Comparison of ENCODE assay signal across 1 cellular context in the genomic region with DNA sequence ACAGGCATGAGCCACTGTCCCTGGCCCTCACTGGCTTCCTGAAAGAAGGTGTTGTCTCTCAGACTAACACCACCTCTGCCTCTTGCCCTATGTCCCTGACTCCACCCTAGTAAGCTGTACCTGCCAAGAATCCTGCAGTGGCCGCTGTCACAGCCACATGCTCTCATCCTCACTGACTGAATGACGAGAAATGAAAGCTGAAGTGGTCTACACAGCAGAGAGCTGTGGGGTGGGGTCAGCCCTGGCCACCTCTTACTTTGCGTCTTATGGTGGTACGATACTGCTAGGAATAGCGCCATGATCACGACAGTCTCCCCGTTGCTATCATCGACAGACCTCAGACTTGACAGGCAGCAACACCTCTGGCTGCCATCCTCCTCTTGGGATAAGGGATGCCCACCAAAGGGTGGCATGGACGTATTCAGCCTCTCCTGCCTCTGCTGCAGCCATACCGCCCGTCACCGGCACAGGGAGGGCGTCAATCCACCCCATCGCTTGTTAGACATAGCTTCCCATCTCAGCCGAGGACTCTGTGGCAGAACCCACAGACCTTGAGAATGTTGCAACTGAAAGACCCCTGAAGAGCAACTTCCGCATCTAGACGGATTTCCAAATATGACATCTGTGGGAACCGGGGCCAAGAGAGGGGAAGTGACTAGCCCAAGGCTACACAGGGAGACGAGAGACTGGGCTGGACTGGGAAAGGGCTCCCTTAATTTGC.
TF ChIP-seq lines count a peak whose summit lies in the region.

No MANE protein-coding gene starts in this region.

TF ChIP-seq in WTC11, 78 proteins besides CTCF, POLR2A, EP300 and RAD21 (continued from another document):
- TF ChIP-seq, protein P1, sequence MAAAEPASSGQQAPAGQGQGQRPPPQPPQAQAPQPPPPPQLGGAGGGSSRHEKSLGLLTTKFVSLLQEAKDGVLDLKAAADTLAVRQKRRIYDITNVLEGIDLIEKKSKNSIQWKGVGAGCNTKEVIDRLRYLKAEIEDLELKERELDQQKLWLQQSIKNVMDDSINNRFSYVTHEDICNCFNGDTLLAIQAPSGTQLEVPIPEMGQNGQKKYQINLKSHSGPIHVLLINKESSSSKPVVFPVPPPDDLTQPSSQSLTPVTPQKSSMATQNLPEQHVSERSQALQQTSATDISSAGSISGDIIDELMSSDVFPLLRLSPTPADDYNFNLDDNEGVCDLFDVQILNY (CRISPR knock-in tag; IDR thresholded peaks at IDR 0.05): no peak
- TF ChIP-seq, protein P2, sequence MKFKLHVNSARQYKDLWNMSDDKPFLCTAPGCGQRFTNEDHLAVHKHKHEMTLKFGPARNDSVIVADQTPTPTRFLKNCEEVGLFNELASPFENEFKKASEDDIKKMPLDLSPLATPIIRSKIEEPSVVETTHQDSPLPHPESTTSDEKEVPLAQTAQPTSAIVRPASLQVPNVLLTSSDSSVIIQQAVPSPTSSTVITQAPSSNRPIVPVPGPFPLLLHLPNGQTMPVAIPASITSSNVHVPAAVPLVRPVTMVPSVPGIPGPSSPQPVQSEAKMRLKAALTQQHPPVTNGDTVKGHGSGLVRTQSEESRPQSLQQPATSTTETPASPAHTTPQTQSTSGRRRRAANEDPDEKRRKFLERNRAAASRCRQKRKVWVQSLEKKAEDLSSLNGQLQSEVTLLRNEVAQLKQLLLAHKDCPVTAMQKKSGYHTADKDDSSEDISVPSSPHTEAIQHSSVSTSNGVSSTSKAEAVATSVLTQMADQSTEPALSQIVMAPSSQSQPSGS (CRISPR knock-in tag; IDR thresholded peaks at IDR 0.05; ENCODE audit: borderline replicate concordance, low read depth): no peak
- TF ChIP-seq GRHL2 (CRISPR knock-in tag; IDR thresholded peaks at IDR 0.05; ENCODE audit: insufficient replicate concordance, severe bottlenecking) (no peak), NFYB (CRISPR knock-in tag; conservative IDR thresholded peaks at IDR 0.05; ENCODE audit: low read depth) (no peak), ZNF423 (CRISPR knock-in tag; IDR thresholded peaks at IDR 0.05) (no peak), ZNF317 (CRISPR knock-in tag; IDR thresholded peaks at IDR 0.05; ENCODE audit: borderline replicate concordance, low read depth) (no peak)
